Comparison of ENCODE assay signal across 10 cellular contexts in genomic region chr6:1612386-1612893, GRCh38. TPM values are rescaled to one million over a fixed set of nuclear protein-coding genes. Genes with fewer than 3 reads are reported as not detected.
A peak's percentile ranks its signal among the peaks of the same experiment; 100 is the strongest.
DNase-seq lines count a peak whose midpoint lies in the region; ATAC-seq, FAIRE-seq and TF ChIP-seq lines count a peak whose summit lies in the region.
"Had no signal": no experiment of that assay in that cellular context is flagged by ENCODE, and none has a peak within 500 bp of the region (broad histone marks: within the 10 kb centered on the region; RNA-seq: fewer than 3 reads in every experiment).

No MANE protein-coding gene starts in this region.

- CTCF ChIA-PET in K562 (lab: Yijun Ruan, JAX; ENCODE audit: low intra/inter-chr PET ratio) = no interaction called here

- H3K9me3 Mint-ChIP-seq in activated naive CD4-positive, alpha-beta T cell treated with anti-CD3 and anti-CD28 coated beads, Interleukin-2, amount 50 U/mL, for 24 hours = no peaks in the 10 kb centered on the region
- no peaks in the 10 kb centered on the region for H3K9me3 Mint-ChIP-seq in activated naive CD4-positive, alpha-beta T cell treated with anti-CD3 and anti-CD28 coated beads, Interleukin-2, amount 50 U/mL, for 72 hours
- peaks cover 2% of the 10 kb centered on the region for H3K9me3 Mint-ChIP-seq in memory B cell

- intact Hi-C loops in K562 (cut with micrococcal nuclease) = no loop called here
- intact Hi-C loops in posterior cingulate gyrus (cut with DNase I) = no loop called here

- H3K9ac ChIP-seq in K562 (ENCODE audit: insufficient read depth in 1 of 2, low read depth in 2 of 2, low read length in 2 of 2) = no peak overlapping the region

- in situ Hi-C loops in K562 (cut with MboI) = no loop called here

- H3K4me1 Mint-ChIP-seq in activated naive CD4-positive, alpha-beta T cell treated with anti-CD3 and anti-CD28 coated beads, Interleukin-2, amount 50 U/mL, for 24 hours = peaks cover 35% of the 10 kb centered on the region
- H3K4me1 Mint-ChIP-seq in memory B cell = peaks cover 17% of the 10 kb centered on the region

- TF ChIP-seq POLR2A in K562 (conservative IDR thresholded peaks at IDR 0.05) = no peak

- no peak overlapping the region for H3K27ac ChIP-seq in K562 (ENCODE audit: extremely low read depth, low read depth, low read length)
- H3K27ac ChIP-seq in urinary bladder (ENCODE audit: low read depth) = no peak overlapping the region

- H3K9me3 ChIP-seq in K562 (replicated peaks; ENCODE audit: control insufficient read depth, insufficient read depth, low read depth, low read length) = no peaks in the 10 kb centered on the region

- H3K36me3 ChIP-seq in K562 (ENCODE audit: control insufficient read depth, insufficient read depth, low read length) (no peaks in the 10 kb centered on the region), urinary bladder (ENCODE audit: insufficient read depth) (no peaks in the 10 kb centered on the region)

- FAIRE-seq in K562 (lab: Jason Lieb, UNC) (no peak), urothelium cell line (lab: Jason Lieb, UNC) (no peak)

- H2AFZ ChIP-seq in K562 (ENCODE audit: low read depth, low read length) = no peak overlapping the region

- WGBS in K562 (ENCODE audit: insufficient coverage, low coverage, missing lambda C conversion rate) = 6% methylated on average over 8 of the region's 8 CpGs
- WGBS in urinary bladder = 30% methylated on average over 8 of the region's 8 CpGs

- peaks cover 0 to 26% of the 10 kb centered on the region in 2 experiments; a peak in 2 of 5 replicates for H3K4me1 ChIP-seq in K562 (replicated peaks in 1 of 2; ENCODE audit: control insufficient read depth in 2 of 2, insufficient read depth in 2 of 2, low read length in 2 of 2)
- peaks cover 4% of the 10 kb centered on the region for H3K4me1 ChIP-seq in urinary bladder (ENCODE audit: insufficient read depth)

- H3K27me3 ChIP-seq in K562 (ENCODE audit: control insufficient read depth in 2 of 2, insufficient read depth in 2 of 2, low read length in 2 of 2) = peaks cover 30 to 48% of the 10 kb centered on the region in 2 experiments; a peak in 3 of 5 replicates

- TF ChIP-seq CTCF in K562 (IDR thresholded peaks at IDR 0.05 in 2 of 3, conservative IDR thresholded peaks at IDR 0.05 in 1 of 3; ENCODE audit: insufficient read depth in 2 of 3, low read depth in 1 of 3, low read length in 3 of 3) = no peak

- H3K79me2 ChIP-seq in K562 (ENCODE audit: control insufficient read depth, insufficient read depth, low read length) = no peaks in the 10 kb centered on the region

- H3K4me2 ChIP-seq in K562 (ENCODE audit: insufficient read depth, low read length) = no peak overlapping the region

- POLR2A ChIA-PET in K562 (lab: Yijun Ruan, JAX) = interaction anchor here (0.6 kb wide), 1 partner anchor 40 kb away, joined by 4 read pairs; no protein-coding TSS in a partner anchor

- H3K27ac Mint-ChIP-seq in activated naive CD4-positive, alpha-beta T cell treated with anti-CD3 and anti-CD28 coated beads, Interleukin-2, amount 50 U/mL, for 24 hours = no peak overlapping the region
- H3K27ac Mint-ChIP-seq in activated naive CD4-positive, alpha-beta T cell treated with anti-CD3 and anti-CD28 coated beads, Interleukin-2, amount 50 U/mL, for 72 hours = no peak overlapping the region
- peak overlapping the region; percentile 85 for H3K27ac Mint-ChIP-seq in memory B cell
- H3K27ac Mint-ChIP-seq: H9 had no signal

- no TSS peak for BruUV-seq in K562 (replicated peaks; lab: Mats Ljungman, UMichigan)

- H3K27me3 Mint-ChIP-seq in activated naive CD4-positive, alpha-beta T cell treated with anti-CD3 and anti-CD28 coated beads, Interleukin-2, amount 50 U/mL, for 24 hours = peaks cover 45% of the 10 kb centered on the region
- H3K27me3 Mint-ChIP-seq in memory B cell = peaks cover 19% of the 10 kb centered on the region

- no peaks in the 10 kb centered on the region for H4K20me1 ChIP-seq in K562 (replicated peaks; ENCODE audit: control insufficient read depth, insufficient read depth, low read length)

- H3K4me3 Mint-ChIP-seq in activated naive CD4-positive, alpha-beta T cell treated with anti-CD3 and anti-CD28 coated beads, Interleukin-2, amount 50 U/mL, for 24 hours = peak overlapping the region; percentile 82
- H3K4me3 Mint-ChIP-seq in memory B cell = peak overlapping the region; percentile 27

- no peaks in the 10 kb centered on the region for H3K36me3 Mint-ChIP-seq in activated naive CD4-positive, alpha-beta T cell treated with anti-CD3 and anti-CD28 coated beads, Interleukin-2, amount 50 U/mL, for 24 hours
- H3K36me3 Mint-ChIP-seq in activated naive CD4-positive, alpha-beta T cell treated with anti-CD3 and anti-CD28 coated beads, Interleukin-2, amount 50 U/mL, for 72 hours = peaks cover 0 to 7% of the 10 kb centered on the region in 2 donors
- no peaks in the 10 kb centered on the region for H3K36me3 Mint-ChIP-seq in memory B cell

- TF ChIP-seq EP300 in K562 (IDR thresholded peaks at IDR 0.05; ENCODE audit: low read length) = no peak

- H3K4me3 ChIP-seq in K562 (no peak overlapping the region), urinary bladder (ENCODE audit: low read depth, low read length) (peak overlapping the region; percentile 74)

- H3K9me1 ChIP-seq in K562 (ENCODE audit: control insufficient read depth, insufficient read depth, low read length) = no peaks in the 10 kb centered on the region

- no peak for DNase-seq in activated naive CD4-positive, alpha-beta T cell treated with anti-CD3 and anti-CD28 coated beads, Interleukin-2, amount 50 U/mL, for 72 hours (ENCODE audit: low spot score in 2 of 2)
- DNase-seq in K562 (ENCODE audit: extremely low read depth in 1 of 4, low spot score in 3 of 4) (no peak), memory B cell (ENCODE audit: low spot score in 2 of 2) (no peak), urothelium cell line (ENCODE audit: low spot score) (no peak), NCI-H146 (lab: John Stamatoyannopoulos, UW) (no peak), posterior cingulate gyrus (no peak)
- DNase-seq: H9, NCI-H446 treated with DMSO at 0.1 percent for 48 hours had no signal

- TF ChIP-seq RAD21 in K562 (CRISPR knock-in tag; conservative IDR thresholded peaks at IDR 0.05 in 1 of 2, IDR thresholded peaks at IDR 0.05 in 1 of 2) = no peak

- no peak for ATAC-seq in activated naive CD4-positive, alpha-beta T cell treated with anti-CD3 and anti-CD28 coated beads, Interleukin-2, amount 50 U/mL, for 72 hours
- ATAC-seq in K562 (no peak), memory B cell (ENCODE audit: low read depth) (no peak)

TF ChIP-seq in K562, 482 proteins besides CTCF, POLR2A, EP300 and RAD21:
- TF ChIP-seq BMI1 (IDR thresholded peaks at IDR 0.05; ENCODE audit: low read length) (peak; percentile 17), CBX2 (IDR thresholded peaks at IDR 0.05; ENCODE audit: insufficient read depth, low read length, poor library complexity, severe bottlenecking) (peak; percentile 93), CBX5 (IDR thresholded peaks at IDR 0.05; ENCODE audit: borderline replicate concordance, low read depth) (no peak), CBX8 (IDR thresholded peaks at IDR 0.05; ENCODE audit: borderline replicate concordance, extremely low read depth, low read depth, low read length, poor library complexity, severe bottlenecking) (peak; percentile 69)

RNA-seq across cellular contexts. Expression of gene FOXC1, which starts 2.7 kb away (rescaled TPM):
- under 1 TPM; 0.07 to 0.10 TPM for total RNA-seq in activated naive CD4-positive, alpha-beta T cell treated with anti-CD3 and anti-CD28 coated beads, Interleukin-2, amount 50 U/mL, for 72 hours
- not detected in 2 replicates for total RNA-seq in K562 (2011; cell fraction: chromatin; rRNA removed; ENCODE audit: low replicate concordance)
- not detected in 2 replicates for total RNA-seq in K562 (2011; cell fraction: nucleolus; rRNA removed)
- total RNA-seq in K562 (2011; cell fraction: nucleoplasm; rRNA removed) = not detected in 2 replicates
- not detected in 2 replicates for total RNA-seq in K562 (2014; rRNA removed)
- not detected in 2 replicates for total RNA-seq in K562 (2014; rRNA removed; fragmentation: Illumina TruSeq; extraction: Trizol)
- total RNA-seq in K562 (2015; rRNA removed; fragmentation: Illumina TruSeq; extraction: Trizol) = not detected in 2 replicates
- 0.07 TPM in 1 of 2 replicates, not detected in the other for total RNA-seq in K562 (2021)
- not detected in 2 replicates for polyA plus RNA-seq in K562 (2011; rRNA removed)
- polyA plus RNA-seq in K562 (2011; cell fraction: cytosol; rRNA removed) = not detected in 2 replicates
- polyA plus RNA-seq in K562 (2011; cell fraction: nucleus; rRNA removed) = not detected in 2 replicates
- polyA plus RNA-seq in K562 (2012) = not detected in 2 replicates
- polyA plus RNA-seq in K562 (2014; fragmentation: Illumina TruSeq; extraction: Trizol) = not detected in 2 replicates
- polyA plus RNA-seq in K562 (2014; fragmentation: Nextera tagmentation; extraction: Ambion mirVana) = not detected
- polyA plus RNA-seq in K562 (2014; rRNA removed) = not detected in 2 replicates
- not detected in 2 replicates for polyA minus RNA-seq in K562 (2011; rRNA and poly(A)+ RNA removed)
- 0.19 and 0.46 TPM in 2 replicates for polyA minus RNA-seq in K562 (2011; cell fraction: cytosol; rRNA and poly(A)+ RNA removed)
- polyA minus RNA-seq in K562 (2011; cell fraction: nucleus; rRNA and poly(A)+ RNA removed) = under 0.01 TPM in 1 of 2 replicates, not detected in the other
- total RNA-seq in urinary bladder = 7.3 TPM
- polyA plus RNA-seq in urinary bladder = 4.2 TPM
- total RNA-seq: H9 had no signal
